8 cellular contexts compared by ENCODE assay signal in genomic region chr7:25093268-25093802, GRCh38. TPM values are rescaled to one million over a fixed set of nuclear protein-coding genes. Genes with fewer than 3 reads are reported as not detected.
DNase-seq lines count a peak whose midpoint lies in the region; ATAC-seq and TF ChIP-seq lines count a peak whose summit lies in the region.

No MANE protein-coding gene starts in this region.

- no peaks in the 10 kb centered on the region for H3K4me1 ChIP-seq in colonic mucosa

- TF ChIP-seq CTCF in colonic mucosa (IDR thresholded peaks at IDR 0.05) (peak; percentile 74), lower leg skin (IDR thresholded peaks at IDR 0.05) (peak in 1 of 3 donors; percentile 17)

- intact Hi-C loops in colonic mucosa (cut with DNase I) = loop anchor here (5.0 kb wide), 1 partner anchor 281 kb away; no protein-coding TSS in a partner anchor
- intact Hi-C loops in lower leg skin (cut with DNase I; ENCODE audit: low total_unique reads) = loop anchor here (5.0 kb wide), 1 partner anchor 271 kb away; no protein-coding TSS in a partner anchor

- no peaks in the 10 kb centered on the region for H3K36me3 ChIP-seq in colonic mucosa

- WGBS in lower leg skin, 2 donors = 50 to 63% methylated on average over 3 of the region's 3 CpGs

- H3K9me3 ChIP-seq in colonic mucosa = no peaks in the 10 kb centered on the region

- no peak for TF ChIP-seq POLR2A in lower leg skin (IDR thresholded peaks at IDR 0.05)

- H3K9ac ChIP-seq in colonic mucosa (ENCODE audit: low read depth in 2 of 2, low read length in 2 of 2) = no peak overlapping the region

- peak; percentile 34 for DNase-seq in NCI-H2196 (lab: John Stamatoyannopoulos, UW; ENCODE audit: unreplicated experiment)
- DNase-seq in NCI-H2196 treated with DMSO at 0.1 percent for 48 hours (lab: John Stamatoyannopoulos, UW; ENCODE audit: unreplicated experiment) = no peak
- peak; percentile 61 to 85 for DNase-seq in NCI-H446 (lab: John Stamatoyannopoulos, UW)
- peak; percentile 71 to 76 for DNase-seq in activated CD4-positive, alpha-beta T cell treated with anti-CD3 and anti-CD28 coated beads for 24 hours (ENCODE audit: low read depth in 2 of 2)
- DNase-seq in colonic mucosa = peak; percentile 83
- DNase-seq in lower leg skin (ENCODE audit: low spot score in 2 of 2) = peak; percentile 42 to 91
- peak; percentile 65 for DNase-seq in stimulated activated CD8-positive, alpha-beta memory T cell treated with anti-CD3 and anti-CD28 coated beads, Interleukin-12 subunit alpha, Interleukin-12 subunit beta, amount 100 ng/mL, for 1 hour (ENCODE audit: low read depth)

- H3K4me3 ChIP-seq in colonic mucosa = no peak overlapping the region
- no peak overlapping the region for H3K4me3 ChIP-seq in lower leg skin (ENCODE audit: low read depth, poor library complexity, severe bottlenecking)

- peak; percentile 77 for ATAC-seq in HG03039 (IDR thresholded peaks at IDR 0.05; ENCODE audit: unreplicated experiment)

- H3K27ac ChIP-seq in colonic mucosa = no peak overlapping the region

- no peaks in the 10 kb centered on the region for H3K27me3 ChIP-seq in colonic mucosa

RNA-seq across cellular contexts. Expression of gene CYCS, which starts 31.7 kb away (rescaled TPM):
- total RNA-seq in colonic mucosa (100 to 1,000 TPM; 344 to 371 TPM), lower leg skin (10 to 100 TPM; 15.6 to 52.9 (median 34.9) TPM)

Comparison
In these comparisons a context has a peak if more than half of its experiments do, and no peak if none do; other contexts are left out.
1. RNA of gene CYCS, which starts 31.7 kb away (total RNA-seq): 344 to 371 TPM in colonic mucosa; 15.6 to 52.9 TPM in lower leg skin; every median in the first group is over 4 times any median in the second.